7 cellular contexts compared by ENCODE assay signal in genomic region chr5:102682102-102682647, GRCh38.
"Had no signal": no experiment of that assay in that cellular context is flagged by ENCODE, and none has a peak within 500 bp of the region (broad histone marks: within the 10 kb centered on the region; RNA-seq: fewer than 3 reads in every experiment).

No MANE protein-coding gene starts in this region.

- H3K4me1 ChIP-seq: gastrocnemius medialis, heart right ventricle, suprapubic skin, thyroid gland had no signal

- H3K27ac ChIP-seq: gastrocnemius medialis, heart right ventricle, ovary, suprapubic skin, thyroid gland had no signal

- H3K27me3 ChIP-seq: dorsolateral prefrontal cortex, gastrocnemius medialis, heart right ventricle, ovary, suprapubic skin, thyroid gland had no signal

- DNase-seq: cortex of kidney had no signal

- H3K36me3 ChIP-seq: gastrocnemius medialis, heart right ventricle, ovary, suprapubic skin, thyroid gland had no signal

- H3K4me3 ChIP-seq: dorsolateral prefrontal cortex, gastrocnemius medialis, heart right ventricle, ovary, suprapubic skin, thyroid gland had no signal

- H3K9me3 ChIP-seq: gastrocnemius medialis, ovary, suprapubic skin, thyroid gland had no signal
